In the genomic region with DNA sequence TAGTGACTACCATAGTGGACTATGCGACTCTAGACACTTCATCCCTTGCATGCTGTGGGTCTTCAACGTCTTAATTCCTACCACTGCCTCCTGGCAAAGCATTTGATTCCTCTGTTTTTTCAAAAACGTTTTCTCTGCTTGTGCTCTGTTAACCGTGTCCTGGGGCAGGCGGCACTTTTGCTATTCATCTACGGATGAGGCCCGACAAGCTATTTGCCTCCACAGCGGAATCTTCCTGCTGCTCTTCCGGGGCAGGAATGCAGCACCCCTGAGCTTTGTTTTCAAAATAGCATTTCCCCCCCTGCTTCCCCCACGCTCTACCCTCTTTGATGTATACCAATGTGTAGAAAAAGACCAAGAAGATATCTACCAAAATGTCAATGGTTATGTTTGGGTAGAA, we compare ENCODE assay signal across 18 cellular contexts. TPM values are rescaled to one million over a fixed set of nuclear protein-coding genes. Genes with fewer than 3 reads are reported as not detected.
DNase-seq lines count a peak whose midpoint lies in the region; ATAC-seq, FAIRE-seq and TF ChIP-seq lines count a peak whose summit lies in the region.
"Had no signal": no experiment of that assay in that cellular context is flagged by ENCODE, and none has a peak within 500 bp of the region (broad histone marks: within the 10 kb centered on the region; RNA-seq: fewer than 3 reads in every experiment).

No MANE protein-coding gene starts in this region.

- no peaks in the 10 kb centered on the region for H4K20me1 ChIP-seq in HepG2 (ENCODE audit: insufficient read depth, low read length)

- DNase-seq in HepG2 (ENCODE audit: low spot score) (no peak), right lobe of liver (no peak), iPS DF 19.7 (ENCODE audit: low read depth, low spot score) (peak; percentile 67), anterior cingulate cortex (lab: John Stamatoyannopoulos, UW) (no peak), NCI-H2081 (lab: John Stamatoyannopoulos, UW) (no peak), GM19240 (ENCODE audit: insufficient read length, low spot score) (no peak)
- no peak for DNase-seq in activated CD4-positive, CD25-positive, alpha-beta regulatory T cell treated with anti-CD3 and anti-CD28 coated beads, Interleukin-2, amount 50 U/mL, for 72 hours
- DNase-seq: Caco-2, DMS53, MG63, NCI-H1105, NCI-H1694 treated with DMSO at 0.1 percent for 48 hours, NCI-H446 treated with DMSO at 0.1 percent for 48 hours, NCI-H748 treated with DMSO at 0.1 percent for 48 hours, Peyer's patch, Right ventricle myocardium superior had no signal

- H3K27ac ChIP-seq in HepG2 (ENCODE audit: extremely low read length, insufficient read depth, low read length), result no peak overlapping the region
- H3K27ac ChIP-seq in right lobe of liver, result no peak overlapping the region
- H3K27ac ChIP-seq: Peyer's patch had no signal

- H3K27ac Mint-ChIP-seq in nephron, result peak overlapping the region; percentile 48 to 65 (median 61)

- no peaks in the 10 kb centered on the region for H3K36me3 Mint-ChIP-seq in nephron (ENCODE audit: low read depth)

- TF ChIP-seq EP300 in HepG2 (IDR thresholded peaks at IDR 0.05; ENCODE audit: low read depth in 2 of 2, low read length in 2 of 2) (no peak), HepG2 (CRISPR knock-in tag; IDR thresholded peaks at IDR 0.05; ENCODE audit: borderline replicate concordance) (no peak)

- H3K4me3 Mint-ChIP-seq in nephron, result no peak overlapping the region

- FAIRE-seq in HepG2 (lab: Jason Lieb, UNC), result no peak
- FAIRE-seq: GM12891 had no signal

- H3K9me3 Mint-ChIP-seq in nephron, result peaks cover 4% of the 10 kb centered on the region

- BruUV-seq in HepG2 (replicated peaks; lab: Mats Ljungman, UMichigan), result no TSS peak

- no peak overlapping the region for H3K9ac ChIP-seq in HepG2 (ENCODE audit: insufficient read depth, low read depth, low read length)

- H3K9me3 ChIP-seq in HepG2 (ENCODE audit: low read length) (no peaks in the 10 kb centered on the region), right lobe of liver (no peaks in the 10 kb centered on the region)
- H3K9me3 ChIP-seq: Caco-2, MG63, Peyer's patch had no signal

- no peak for ATAC-seq in HepG2
- ATAC-seq in right lobe of liver, result no peak

- H3K79me2 ChIP-seq in HepG2 (ENCODE audit: insufficient read depth, low read length), result no peaks in the 10 kb centered on the region

- H3K4me2 ChIP-seq in HepG2 (ENCODE audit: low read depth, low read length), result peak overlapping the region; percentile 7

- H3K27me3 Mint-ChIP-seq in nephron (ENCODE audit: low read depth), result peaks cover 12% of the 10 kb centered on the region

- no peak for TF ChIP-seq RAD21 in HepG2 (CRISPR knock-in tag; IDR thresholded peaks at IDR 0.05)

- H3K4me1 ChIP-seq in HepG2 (ENCODE audit: insufficient read depth, low read length), result peaks cover 16% of the 10 kb centered on the region; the same call in 1 of the 2 replicates
- H3K4me1 ChIP-seq in right lobe of liver, result no peaks in the 10 kb centered on the region
- H3K4me1 ChIP-seq: Caco-2 had no signal

- TF ChIP-seq POLR2A in HepG2 (IDR thresholded peaks at IDR 0.05; ENCODE audit: insufficient read depth in 1 of 2, low read depth in 2 of 2, low read length in 2 of 2), result no peak
- no peak for TF ChIP-seq POLR2A in right lobe of liver (IDR thresholded peaks at IDR 0.05)

- POLR2A ChIA-PET in HepG2 (lab: Yijun Ruan, JAX), result no interaction called here

- H2AFZ ChIP-seq in HepG2 (ENCODE audit: low read length), result no peak overlapping the region

- H3K27me3 ChIP-seq in HepG2 (ENCODE audit: control insufficient read depth in 1 of 2, insufficient read depth in 2 of 2, low read length in 2 of 2), result peaks cover 0 to 16% of the 10 kb centered on the region in 2 experiments; a peak in 3 of 5 replicates
- H3K27me3 ChIP-seq in right lobe of liver, result no peaks in the 10 kb centered on the region
- H3K27me3 ChIP-seq: MG63, Peyer's patch had no signal

- TF ChIP-seq CTCF in HepG2 (CRISPR knock-in tag; IDR thresholded peaks at IDR 0.05), result no peak
- TF ChIP-seq CTCF in right lobe of liver (IDR thresholded peaks at IDR 0.05), result no peak
- TF ChIP-seq CTCF in nephron (IDR thresholded peaks at IDR 0.05; ENCODE audit: unreplicated experiment in 3 of 3), result no peak

- intact Hi-C loops in HepG2 (cut with micrococcal nuclease; ENCODE audit: unreplicated experiment), result no loop called here
- intact Hi-C loops in right lobe of liver (cut with DNase I), result no loop called here

- CTCF ChIA-PET in HepG2 (lab: Yijun Ruan, JAX; ENCODE audit: low intra/inter-chr PET ratio, low total read pairs), result no interaction called here

- H3K36me3 ChIP-seq in HepG2 (replicated peaks in 1 of 2; ENCODE audit: control insufficient read depth in 1 of 2, insufficient read depth in 2 of 2, low read length in 2 of 2) (no peaks in the 10 kb centered on the region), right lobe of liver (no peaks in the 10 kb centered on the region)
- H3K36me3 ChIP-seq: MG63, Peyer's patch had no signal

- H3K4me1 Mint-ChIP-seq in nephron, result peaks cover 8% of the 10 kb centered on the region

- in situ Hi-C loops in HepG2 (cut with HindIII; ENCODE audit: extremely low pct_ligation_motif_present, low pct_unique_long_range_greater_than_20kb), result no loop called here

- WGBS in HepG2 (ENCODE audit: low lambda C conversion rate), result 37% methylated on average over 10 of the region's 10 CpGs
- 37% methylated on average over 10 of the region's 10 CpGs for WGBS in right lobe of liver (ENCODE audit: insufficient coverage, low coverage, low lambda C conversion rate, missing lambda C conversion rate)

- H3K4me3 ChIP-seq in HepG2 (replicated peaks in 1 of 3; ENCODE audit: insufficient read depth in 1 of 3, low read depth in 2 of 3, low read length in 3 of 3) (no peak overlapping the region; a peak in 1 of 6 replicates), right lobe of liver (no peak overlapping the region)
- H3K4me3 ChIP-seq: MG63, Peyer's patch had no signal

TF ChIP-seq in HepG2, 621 proteins besides CTCF, POLR2A, EP300 and RAD21 (continues in another document):
- TF ChIP-seq MXD4 (CRISPR knock-in tag; IDR thresholded peaks at IDR 0.05) (no peak), ZNF570 (CRISPR knock-in tag; IDR thresholded peaks at IDR 0.05; ENCODE audit: borderline replicate concordance) (no peak)

RNA-seq across cellular contexts. Expression of a gene that starts 39.8 kb away (rescaled TPM):
- total RNA-seq in HepG2 (2016; rRNA removed; fragmentation: Illumina TruSeq; extraction: Trizol) (18.5 and 28.9 TPM in 2 replicates), right lobe of liver (10 to 100 TPM in 1 of 6 experiments, 1 to 10 TPM in 5; 8.4 to 12.1 (median 9.3) TPM)
- 3.7 and 4.1 TPM in 2 replicates for total RNA-seq in HepG2 (2016; cell fraction: cytosol; rRNA removed; fragmentation: Illumina TruSeq; extraction: Trizol; ENCODE audit: low read depth)
- total RNA-seq in HepG2 (2016; cell fraction: insoluble cytoplasmic fraction; rRNA removed; fragmentation: Illumina TruSeq; extraction: Trizol), result 21.0 and 29.4 TPM in 2 replicates
- 8.5 and 9.2 TPM in 2 replicates for total RNA-seq in HepG2 (2016; cell fraction: membrane; rRNA removed; fragmentation: Illumina TruSeq; extraction: Trizol)
- total RNA-seq in HepG2 (2016; cell fraction: nucleus; rRNA removed; fragmentation: Illumina TruSeq; extraction: Trizol), result 24.8 and 35.3 TPM in 2 replicates
- 10.5 and 11.6 TPM in 2 replicates for polyA plus RNA-seq in HepG2 (2011; rRNA removed)
- 7.2 and 10.1 TPM in 2 replicates for polyA plus RNA-seq in HepG2 (2011; cell fraction: cytosol; rRNA removed)
- 9.0 and 9.8 TPM in 2 replicates for polyA plus RNA-seq in HepG2 (2011; cell fraction: nucleus; rRNA removed)
- 9.2 and 11.4 TPM in 2 replicates for polyA plus RNA-seq in HepG2 (2012)
- polyA plus RNA-seq in HepG2 (2016; cell fraction: cytosol; fragmentation: Illumina TruSeq; extraction: Trizol; ENCODE audit: low read depth), result 2.3 and 2.8 TPM in 2 replicates
- 23.7 and 23.9 TPM in 2 replicates for polyA plus RNA-seq in HepG2 (2016; cell fraction: insoluble cytoplasmic fraction; fragmentation: Illumina TruSeq; extraction: Trizol; ENCODE audit: low read depth)
- polyA plus RNA-seq in HepG2 (2016; cell fraction: membrane; fragmentation: Illumina TruSeq; extraction: Trizol; ENCODE audit: low read depth), result 4.7 and 6.0 TPM in 2 replicates
- polyA plus RNA-seq in HepG2 (2016; cell fraction: nucleus; fragmentation: Illumina TruSeq; extraction: Trizol; ENCODE audit: insufficient read depth, low read depth), result 25.7 and 28.3 TPM in 2 replicates
- 15.4 and 29.1 TPM in 2 replicates for polyA minus RNA-seq in HepG2 (2011; rRNA and poly(A)+ RNA removed; ENCODE audit: low replicate concordance)
- 7.4 and 8.2 TPM in 2 replicates for polyA minus RNA-seq in HepG2 (2011; cell fraction: cytosol; rRNA and poly(A)+ RNA removed)
- polyA minus RNA-seq in HepG2 (2011; cell fraction: nucleus; rRNA and poly(A)+ RNA removed), result 36.6 and 37.7 TPM in 2 replicates

RNA-seq across cellular contexts. Expression of a gene that starts 42.0 kb away (rescaled TPM):
- total RNA-seq in HepG2 (2016; rRNA removed; fragmentation: Illumina TruSeq; extraction: Trizol) (64.9 and 93.8 TPM in 2 replicates), right lobe of liver (10 to 100 TPM; 32.6 to 69.9 (median 42.2) TPM)
- 25.0 and 28.0 TPM in 2 replicates for total RNA-seq in HepG2 (2016; cell fraction: cytosol; rRNA removed; fragmentation: Illumina TruSeq; extraction: Trizol; ENCODE audit: low read depth)
- 64.0 and 82.0 TPM in 2 replicates for total RNA-seq in HepG2 (2016; cell fraction: insoluble cytoplasmic fraction; rRNA removed; fragmentation: Illumina TruSeq; extraction: Trizol)
- total RNA-seq in HepG2 (2016; cell fraction: membrane; rRNA removed; fragmentation: Illumina TruSeq; extraction: Trizol), result 28.1 and 42.3 TPM in 2 replicates
- total RNA-seq in HepG2 (2016; cell fraction: nucleus; rRNA removed; fragmentation: Illumina TruSeq; extraction: Trizol), result 32.7 and 40.0 TPM in 2 replicates
- 35.9 and 46.0 TPM in 2 replicates for polyA plus RNA-seq in HepG2 (2011; rRNA removed)
- polyA plus RNA-seq in HepG2 (2011; cell fraction: cytosol; rRNA removed), result 20.0 and 28.0 TPM in 2 replicates
- polyA plus RNA-seq in HepG2 (2011; cell fraction: nucleus; rRNA removed), result 20.1 and 28.1 TPM in 2 replicates
- 59.7 and 61.2 TPM in 2 replicates for polyA plus RNA-seq in HepG2 (2012)
- polyA plus RNA-seq in HepG2 (2016; cell fraction: cytosol; fragmentation: Illumina TruSeq; extraction: Trizol; ENCODE audit: low read depth), result 15.1 and 21.5 TPM in 2 replicates
- polyA plus RNA-seq in HepG2 (2016; cell fraction: insoluble cytoplasmic fraction; fragmentation: Illumina TruSeq; extraction: Trizol; ENCODE audit: low read depth), result 80.8 and 92.4 TPM in 2 replicates
- polyA plus RNA-seq in HepG2 (2016; cell fraction: membrane; fragmentation: Illumina TruSeq; extraction: Trizol; ENCODE audit: low read depth), result 21.9 and 31.1 TPM in 2 replicates
- polyA plus RNA-seq in HepG2 (2016; cell fraction: nucleus; fragmentation: Illumina TruSeq; extraction: Trizol; ENCODE audit: insufficient read depth, low read depth), result 58.0 and 61.2 TPM in 2 replicates
- 45.1 and 73.6 TPM in 2 replicates for polyA minus RNA-seq in HepG2 (2011; rRNA and poly(A)+ RNA removed; ENCODE audit: low replicate concordance)
- 28.9 and 44.8 TPM in 2 replicates for polyA minus RNA-seq in HepG2 (2011; cell fraction: cytosol; rRNA and poly(A)+ RNA removed)
- polyA minus RNA-seq in HepG2 (2011; cell fraction: nucleus; rRNA and poly(A)+ RNA removed), result 38.7 and 39.8 TPM in 2 replicates
